ENCODE assay signal across 9 cellular contexts in the genomic region with DNA sequence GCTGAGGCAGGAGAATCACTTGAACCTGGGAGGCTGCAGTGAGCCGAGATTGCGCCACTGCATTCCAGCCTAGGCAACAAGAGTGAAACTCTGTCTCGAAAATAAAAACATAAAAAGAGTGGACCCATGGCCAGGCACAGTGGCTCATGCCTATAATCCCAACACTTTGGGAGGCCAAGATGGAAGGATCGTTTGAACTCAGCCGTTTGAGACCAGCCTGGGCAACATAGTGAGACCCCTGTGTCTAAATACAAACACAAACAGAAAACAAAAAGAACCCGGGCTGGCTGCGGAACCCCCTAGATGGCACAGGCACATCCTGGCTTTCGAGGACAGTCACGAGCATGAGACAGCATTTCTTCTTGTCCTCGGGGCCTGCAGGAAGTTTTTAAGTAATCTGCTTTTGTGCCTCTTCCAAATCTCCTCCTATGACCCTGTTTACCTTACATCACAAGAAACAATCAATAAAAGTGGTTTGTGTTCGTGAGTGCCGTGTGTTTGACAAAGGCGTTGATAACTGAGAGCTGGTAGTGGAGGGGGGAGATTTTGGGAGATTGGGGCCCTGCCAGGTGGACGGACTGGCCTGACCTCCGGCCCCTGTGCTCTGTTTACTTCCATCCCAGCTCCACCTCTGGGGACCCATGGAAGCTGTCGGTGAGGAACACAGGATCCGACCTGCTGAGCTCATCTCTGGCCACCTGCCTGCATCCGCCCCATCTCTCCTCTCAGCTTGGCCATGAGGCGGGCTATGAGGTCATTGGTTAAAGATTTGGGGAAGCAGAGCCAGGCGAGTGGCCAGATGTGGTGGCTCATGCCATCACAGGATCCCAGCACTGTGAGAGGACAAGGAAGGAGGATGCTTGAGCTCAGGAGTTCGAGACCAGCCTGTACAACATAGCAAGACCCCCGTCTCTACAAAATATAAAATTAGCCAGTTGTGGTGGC. TPM values are rescaled to one million over a fixed set of nuclear protein-coding genes. Genes with fewer than 3 reads are reported as not detected.
A peak's percentile ranks its signal among the peaks of the same experiment; 100 is the strongest.
DNase-seq lines count a peak whose midpoint lies in the region; ATAC-seq lines count a peak whose summit lies in the region.
"Had no signal": no experiment of that assay in that cellular context is flagged by ENCODE, and none has a peak within 500 bp of the region (broad histone marks: within the 10 kb centered on the region; RNA-seq: fewer than 3 reads in every experiment).

No MANE protein-coding gene starts in this region.

- H3K4me3 Mint-ChIP-seq in activated T-cell treated with anti-CD3 and anti-CD28 coated beads, Interleukin-2, amount 50 U/mL, for 4 hours: no peak overlapping the region

- H3K4me3 ChIP-seq in skin epidermis: no peak overlapping the region

- DNase-seq in HCEC 1CT: peak; percentile 89
- peak; percentile 49 for DNase-seq in SHP77 treated with DMSO at 0.1 percent for 48 hours (lab: John Stamatoyannopoulos, UW)
- DNase-seq in cardiac septum (ENCODE audit: low spot score): peak; percentile 90
- DNase-seq in activated T-cell treated with anti-CD3 and anti-CD28 coated beads, Interleukin-2, amount 50 U/mL, for 4 hours: no peak
- DNase-seq in NCI-H2171 treated with DMSO at 0.1 percent for 48 hours (lab: John Stamatoyannopoulos, UW): no peak
- no peak for DNase-seq in activated T-cell treated with anti-CD3 and anti-CD28 coated beads, Interleukin-2, amount 50 U/mL, for 48 hours

- peaks cover 28% of the 10 kb centered on the region for H3K27me3 Mint-ChIP-seq in activated T-cell treated with anti-CD3 and anti-CD28 coated beads, Interleukin-2, amount 50 U/mL, for 4 hours (ENCODE audit: low read depth)

- no peaks in the 10 kb centered on the region for H3K36me3 Mint-ChIP-seq in activated T-cell treated with anti-CD3 and anti-CD28 coated beads, Interleukin-2, amount 50 U/mL, for 4 hours (ENCODE audit: insufficient read depth)

- H3K27ac ChIP-seq in skin epidermis: peak overlapping the region in 12 of 21 experiments; percentile 2 to 74 (median 44)

- H3K9me3 Mint-ChIP-seq in activated T-cell treated with anti-CD3 and anti-CD28 coated beads, Interleukin-2, amount 50 U/mL, for 4 hours: no peaks in the 10 kb centered on the region

- no peaks in the 10 kb centered on the region for H3K4me1 Mint-ChIP-seq in activated T-cell treated with anti-CD3 and anti-CD28 coated beads, Interleukin-2, amount 50 U/mL, for 4 hours (ENCODE audit: low read depth)

- intact Hi-C loops in cardiac septum (cut with DNase I): loop anchor here (5.0 kb wide), 1 partner anchor 37 kb away; the partner anchor contains the start of gene SSBP4

- ATAC-seq in activated T-cell treated with anti-CD3 and anti-CD28 coated beads, Interleukin-2, amount 50 U/mL, for 4 hours: no peak
- no peak for ATAC-seq in HG03520 (IDR thresholded peaks at IDR 0.05; ENCODE audit: unreplicated experiment)

RNA-seq across cellular contexts. Expression of gene GDF15, which starts 5.9 kb away (rescaled TPM):
- 4.3 TPM for total RNA-seq in cardiac septum
- under 1 TPM; 0.53 to 0.71 (median 0.56) TPM for total RNA-seq in activated T-cell treated with anti-CD3 and anti-CD28 coated beads, Interleukin-2, amount 50 U/mL, for 4 hours

RNA-seq across cellular contexts. Expression of gene LRRC25, which starts 17.3 kb away (rescaled TPM):
- 2.5 TPM for total RNA-seq in cardiac septum
- total RNA-seq in activated T-cell treated with anti-CD3 and anti-CD28 coated beads, Interleukin-2, amount 50 U/mL, for 4 hours: not detected
- total RNA-seq: HT1080 had no signal

RNA-seq across cellular contexts. Expression of gene SSBP4, which starts 39.1 kb away (rescaled TPM):
- total RNA-seq in cardiac septum: 47.4 TPM
- total RNA-seq in activated T-cell treated with anti-CD3 and anti-CD28 coated beads, Interleukin-2, amount 50 U/mL, for 4 hours: 100 to 1,000 TPM; 119 to 155 (median 135) TPM

RNA-seq across cellular contexts. Expression of gene PGPEP1, which starts 39.7 kb away (rescaled TPM):
- total RNA-seq in cardiac septum: 45.5 TPM
- total RNA-seq in activated T-cell treated with anti-CD3 and anti-CD28 coated beads, Interleukin-2, amount 50 U/mL, for 4 hours: 10 to 100 TPM; 12.8 to 14.7 (median 13.0) TPM

RNA-seq across cellular contexts. Expression of gene LSM4, which starts 57.2 kb away (rescaled TPM):
- total RNA-seq in cardiac septum: 83.8 TPM
- total RNA-seq in activated T-cell treated with anti-CD3 and anti-CD28 coated beads, Interleukin-2, amount 50 U/mL, for 4 hours: 100 to 1,000 TPM; 209 to 254 (median 230) TPM

Comparison
In these comparisons a context has a peak if more than half of its experiments do, and no peak if none do; other contexts are left out.
1. DNase-seq: peak in HCEC 1CT (single experiment), SHP77 treated with DMSO at 0.1 percent for 48 hours (single experiment) and cardiac septum (single experiment); none in activated T-cell treated with anti-CD3 and anti-CD28 coated beads, Interleukin-2, amount 50 U/mL, for 4 hours (single experiment), NCI-H2171 treated with DMSO at 0.1 percent for 48 hours (single experiment) and activated T-cell treated with anti-CD3 and anti-CD28 coated beads, Interleukin-2, amount 50 U/mL, for 48 hours (0 of 2).